ENCODE assay signal across 20 cellular contexts in genomic region chr3:19446687-19447086, GRCh38.
DNase-seq lines count a peak whose midpoint lies in the region; ATAC-seq and TF ChIP-seq lines count a peak whose summit lies in the region.
"Had no signal": no experiment of that assay in that cellular context is flagged by ENCODE, and none has a peak within 500 bp of the region (broad histone marks: within the 10 kb centered on the region; RNA-seq: fewer than 3 reads in every experiment).

No MANE protein-coding gene starts in this region.

- no peaks in the 10 kb centered on the region for H3K36me3 ChIP-seq in upper lobe of left lung
- H3K36me3 ChIP-seq: gastroesophageal sphincter, right lobe of liver had no signal

- intact Hi-C loops in activated CD8-positive, alpha-beta T cell treated with anti-CD3 and anti-CD28 coated beads for 36 hours (cut with micrococcal nuclease), result no loop called here

- H3K27me3 ChIP-seq in upper lobe of left lung, result no peaks in the 10 kb centered on the region
- H3K27me3 ChIP-seq: gastroesophageal sphincter, right lobe of liver had no signal

- POLR2A ChIA-PET in activated CD8-positive, alpha-beta T cell treated with anti-CD3 and anti-CD28 coated beads for 36 hours (lab: Charles Lee), result no interaction called here

- peaks cover 2% of the 10 kb centered on the region for H3K27me3 Mint-ChIP-seq in activated CD8-positive, alpha-beta T cell treated with anti-CD3 and anti-CD28 coated beads for 36 hours
- H3K27me3 Mint-ChIP-seq: T-helper 17 cell had no signal

- no peak for TF ChIP-seq POLR2A in upper lobe of left lung (IDR thresholded peaks at IDR 0.05)

- WGBS in upper lobe of left lung, 2 donors, result 69 to 72% methylated on average over 1 of the region's 1 CpG

- H3K4me1 Mint-ChIP-seq in activated CD8-positive, alpha-beta T cell treated with anti-CD3 and anti-CD28 coated beads for 36 hours (ENCODE audit: low read depth), result peaks cover 9% of the 10 kb centered on the region
- H3K4me1 Mint-ChIP-seq: nephron progenitor cell, T-helper 17 cell had no signal

- ATAC-seq in GM18498 (IDR thresholded peaks at IDR 0.05; ENCODE audit: unreplicated experiment) (peak; percentile 64), GM19452 (IDR thresholded peaks at IDR 0.05; ENCODE audit: unreplicated experiment) (peak; percentile 55), HG02885 (IDR thresholded peaks at IDR 0.05; ENCODE audit: poor library complexity, unreplicated experiment) (peak; percentile 40), upper lobe of left lung (ENCODE audit: low FRiP score in 2 of 2) (no peak), GM18520 (IDR thresholded peaks at IDR 0.05; ENCODE audit: unreplicated experiment) (no peak)
- peak; percentile 39 for ATAC-seq in activated CD8-positive, alpha-beta T cell treated with anti-CD3 and anti-CD28 coated beads for 36 hours
- ATAC-seq: gastroesophageal sphincter, right lobe of liver, T-helper 17 cell had no signal

- TF ChIP-seq EP300 in upper lobe of left lung (IDR thresholded peaks at IDR 0.05), result no peak

- no peak overlapping the region for H3K27ac ChIP-seq in upper lobe of left lung
- H3K27ac ChIP-seq: gastroesophageal sphincter, right lobe of liver had no signal

- H3K4me1 ChIP-seq in upper lobe of left lung, result no peaks in the 10 kb centered on the region
- H3K4me1 ChIP-seq: gastroesophageal sphincter, right lobe of liver had no signal

- no peaks in the 10 kb centered on the region for H3K9me3 Mint-ChIP-seq in activated CD8-positive, alpha-beta T cell treated with anti-CD3 and anti-CD28 coated beads for 36 hours
- H3K9me3 Mint-ChIP-seq: nephron progenitor cell had no signal

- H3K4me3 ChIP-seq in upper lobe of left lung, result no peak overlapping the region
- H3K4me3 ChIP-seq: gastroesophageal sphincter, right lobe of liver had no signal

- no peaks in the 10 kb centered on the region for H3K9me3 ChIP-seq in upper lobe of left lung
- H3K9me3 ChIP-seq: gastroesophageal sphincter, right lobe of liver had no signal

- no peak for DNase-seq in activated CD8-positive, alpha-beta T cell treated with anti-CD3 and anti-CD28 coated beads for 36 hours
- DNase-seq in upper lobe of left lung (no peak), iPS-NIHi11 (ENCODE audit: low spot score) (no peak), SW480 (ENCODE audit: low spot score) (no peak)
- DNase-seq: activated CD4-positive, alpha-beta T cell treated with anti-CD3 and anti-CD28 coated beads for 48 hours; activated effector memory CD4-positive, alpha-beta T cell treated with anti-CD3 and anti-CD28 coated beads, Interleukin-2, amount 50 U/mL, for 16 hours; KBM-7; NCI-H510A treated with DMSO at 0.1 percent for 48 hours; nephron progenitor cell; posterior cingulate gyrus; right lobe of liver; stimulated activated CD4-positive, alpha-beta T cell treated with anti-CD3 and anti-CD28 coated beads, Interleukin-12 subunit alpha, Interleukin-12 subunit beta, amount 100 ng/mL, for 4 hours; stimulated activated CD4-positive, alpha-beta T cell treated with anti-CD3 and anti-CD28 coated beads, Interleukin-4, amount 100 ng/mL, for 24 hours; stimulated activated naive CD4-positive, alpha-beta T cell treated with Interleukin-2 at 50 U/mL for 16 hours; T-helper 17 cell had no signal

- CTCF ChIA-PET in activated CD8-positive, alpha-beta T cell treated with anti-CD3 and anti-CD28 coated beads for 36 hours (lab: Charles Lee), result no interaction called here

- no peak for TF ChIP-seq CTCF in activated CD8-positive, alpha-beta T cell treated with anti-CD3 and anti-CD28 coated beads for 36 hours (IDR thresholded peaks at IDR 0.05)
- no peak for TF ChIP-seq CTCF in upper lobe of left lung (IDR thresholded peaks at IDR 0.05)

- H3K4me3 Mint-ChIP-seq in activated CD8-positive, alpha-beta T cell treated with anti-CD3 and anti-CD28 coated beads for 36 hours, result no peak overlapping the region
- H3K4me3 Mint-ChIP-seq: nephron progenitor cell, T-helper 17 cell had no signal

- H3K36me3 Mint-ChIP-seq in activated CD8-positive, alpha-beta T cell treated with anti-CD3 and anti-CD28 coated beads for 36 hours (ENCODE audit: low read depth), result no peaks in the 10 kb centered on the region

- peak overlapping the region; percentile 63 for H3K27ac Mint-ChIP-seq in activated CD8-positive, alpha-beta T cell treated with anti-CD3 and anti-CD28 coated beads for 36 hours
- H3K27ac Mint-ChIP-seq: nephron progenitor cell, T-helper 17 cell had no signal

Comparison
In these comparisons a context has a peak if more than half of its experiments do, and no peak if none do; other contexts are left out.
1. ATAC-seq: peak in GM18498 (single experiment), GM19452 (single experiment), HG02885 (single experiment) and activated CD8-positive, alpha-beta T cell treated with anti-CD3 and anti-CD28 coated beads for 36 hours (single experiment); none in upper lobe of left lung (0 of 2) and GM18520 (single experiment).